8 cellular contexts compared by ENCODE assay signal in the genomic region with DNA sequence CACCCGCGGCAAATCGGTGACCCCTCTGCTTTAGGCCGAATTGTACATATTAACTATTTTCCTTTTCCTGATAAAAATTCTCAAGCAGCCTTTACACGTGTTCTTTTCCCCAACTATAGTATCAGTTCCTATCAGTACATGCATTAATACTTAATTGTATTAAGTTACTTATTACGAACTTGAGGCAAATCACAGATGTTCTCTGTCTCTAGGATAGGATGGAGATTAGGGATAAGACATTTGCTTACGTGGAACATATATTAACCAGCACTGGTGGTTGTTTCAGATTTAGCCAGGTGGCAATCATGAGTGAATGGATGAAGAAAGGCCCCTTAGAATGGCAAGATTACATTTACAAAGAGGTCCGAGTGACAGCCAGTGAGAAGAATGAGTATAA. TPM values are rescaled to one million over a fixed set of nuclear protein-coding genes. Genes with fewer than 3 reads are reported as not detected.
A peak's percentile ranks its signal among the peaks of the same experiment; 100 is the strongest.
DNase-seq lines count a peak whose midpoint lies in the region; ATAC-seq and TF ChIP-seq lines count a peak whose summit lies in the region.

No MANE protein-coding gene starts in this region.

- no peaks in the 10 kb centered on the region for H3K27me3 ChIP-seq in GM23248 (replicated peaks; ENCODE audit: insufficient read depth)
- H3K27me3 ChIP-seq in skeletal muscle tissue (ENCODE audit: control insufficient read depth in 3 of 3, insufficient read depth in 3 of 3, low read length in 3 of 3): no peaks in the 10 kb centered on the region

- peak overlapping the region; percentile 100 for H2AFZ ChIP-seq in GM23248

- H3F3A ChIP-seq in GM23248 (ENCODE audit: insufficient read depth): no peaks in the 10 kb centered on the region

- H3K4me2 ChIP-seq in GM23248 (ENCODE audit: unreplicated experiment): peak overlapping the region; percentile 95

- no peak for DNase-seq in GM23248
- no peak for DNase-seq in SK-N-MC (ENCODE audit: low read depth, low spot score)
- no peak for DNase-seq in fibroblast of villous mesenchyme (ENCODE audit: low read depth)
- DNase-seq in cerebellum (ENCODE audit: low spot score): no peak

- in situ Hi-C loops in GM23248 (cut with MboI): no loop called here

- H4K20me1 ChIP-seq in GM23248 (ENCODE audit: insufficient read depth): no peaks in the 10 kb centered on the region

- H3K9me3 ChIP-seq in GM23248 (ENCODE audit: low read depth): no peaks in the 10 kb centered on the region
- no peaks in the 10 kb centered on the region for H3K9me3 ChIP-seq in SK-N-MC (ENCODE audit: low read depth, low read length)
- no peaks in the 10 kb centered on the region for H3K9me3 ChIP-seq in skeletal muscle tissue (ENCODE audit: control insufficient read depth in 3 of 3, low read length in 3 of 3)

- H3K27ac ChIP-seq in GM23248 (peak overlapping the region; percentile 70; the same call in 1 of the 2 replicates), SK-N-MC (no peak overlapping the region), skeletal muscle tissue (ENCODE audit: low read depth, low read length) (no peak overlapping the region)

- no peaks in the 10 kb centered on the region for H3K9me2 ChIP-seq in GM23248 (ENCODE audit: insufficient read depth)

- H3K9ac ChIP-seq in GM23248 (peak overlapping the region; percentile 88), SK-N-MC (ENCODE audit: insufficient read length) (peak overlapping the region; percentile 87), skeletal muscle tissue (ENCODE audit: low read depth in 1 of 3, low read length in 3 of 3) (peak overlapping the region; percentile 75 to 83 (median 76))

- H3K4me3 ChIP-seq in GM23248: peak overlapping the region; percentile 89
- H3K4me3 ChIP-seq in SK-N-MC: peak overlapping the region; percentile 89
- H3K4me3 ChIP-seq in fibroblast of villous mesenchyme (ENCODE audit: low read depth, low read length): peak overlapping the region; percentile 61
- peak overlapping the region; percentile 76 to 96 (median 84) for H3K4me3 ChIP-seq in skeletal muscle tissue (ENCODE audit: low read length in 3 of 3)

- H3K79me2 ChIP-seq in GM23248 (ENCODE audit: insufficient read depth): peaks cover 10% of the 10 kb centered on the region

- H3K36me3 ChIP-seq in GM23248 (ENCODE audit: low read depth) (peaks cover 9% of the 10 kb centered on the region; the same call in 1 of the 2 replicates), SK-N-MC (ENCODE audit: insufficient read depth, low read length) (peaks cover 17% of the 10 kb centered on the region), skeletal muscle tissue (ENCODE audit: control insufficient read depth in 3 of 3, insufficient read depth in 3 of 3, low read length in 3 of 3) (peaks cover 3 to 10% (median 9%) of the 10 kb centered on the region in 3 donors)

- ATAC-seq in HG03159 (IDR thresholded peaks at IDR 0.05; ENCODE audit: unreplicated experiment) (no peak), GM18909 (IDR thresholded peaks at IDR 0.05; ENCODE audit: poor library complexity, unreplicated experiment) (no peak), GM21619 (IDR thresholded peaks at IDR 0.05; ENCODE audit: unreplicated experiment) (no peak)

- no peak for TF ChIP-seq CTCF in fibroblast of villous mesenchyme (IDR thresholded peaks at IDR 0.05; ENCODE audit: insufficient read depth, low read depth, low read length)

- WGBS in GM23248 (ENCODE audit: low coverage in 1 of 2, low lambda C conversion rate in 2 of 2, missing lambda C conversion rate in 2 of 2), 2 experiments: 14 to 18% methylated on average over 8 of the region's 8 CpGs

- H3K4me1 ChIP-seq in GM23248 (ENCODE audit: insufficient read depth) (no peaks in the 10 kb centered on the region), skeletal muscle tissue (ENCODE audit: control insufficient read depth in 3 of 3, insufficient read depth in 3 of 3, low read length in 3 of 3) (peaks cover 5 to 7% (median 6%) of the 10 kb centered on the region in 3 donors)

RNA-seq across cellular contexts. Expression of a gene that starts 0.7 kb away (rescaled TPM):
- 5.2 and 15.3 TPM in 2 replicates for total RNA-seq in GM23248 (2014; rRNA removed; shearing (Covaris generic))
- polyA plus RNA-seq in GM23248 (2016; fragmentation: Nextera tagmentation; extraction: Ambion mirVana): 14.9 and 15.3 TPM in 2 replicates
- total RNA-seq in fibroblast of villous mesenchyme: 4.5 and 15.1 TPM in 2 replicates
- 9.9 TPM for total RNA-seq in skeletal muscle tissue
- total RNA-seq in cerebellum: 10.3 TPM

RNA-seq across cellular contexts. Expression of a gene that starts 27.5 kb away (rescaled TPM):
- 86.5 and 95.0 TPM in 2 replicates for total RNA-seq in GM23248 (2014; rRNA removed; shearing (Covaris generic))
- 156 TPM in 2 replicates for polyA plus RNA-seq in GM23248 (2016; fragmentation: Nextera tagmentation; extraction: Ambion mirVana)
- total RNA-seq in fibroblast of villous mesenchyme (106 and 142 TPM in 2 replicates), skeletal muscle tissue (79.9 TPM), cerebellum (109 TPM)
